17 cellular contexts compared by ENCODE assay signal in the genomic region with DNA sequence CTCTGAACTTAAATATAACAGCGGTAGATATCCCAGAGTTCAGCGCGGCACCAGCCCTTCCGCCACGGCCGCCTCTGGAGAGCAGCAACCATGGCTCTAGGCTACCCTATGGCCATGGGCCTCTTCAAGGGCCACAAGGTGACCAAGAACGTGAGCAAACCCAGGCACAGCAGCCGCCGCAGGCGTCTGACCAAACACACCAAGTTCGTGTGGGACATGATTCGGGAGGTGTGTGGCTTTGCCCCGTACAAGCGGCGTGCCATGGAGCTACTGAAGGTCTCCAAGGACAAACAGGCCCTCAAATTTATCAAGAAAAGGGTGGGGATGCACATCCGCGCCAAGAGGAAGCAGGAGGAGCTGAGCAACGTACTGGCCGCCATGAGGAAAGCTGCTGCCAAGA.
DNase-seq lines count a peak whose midpoint lies in the region; ATAC-seq and TF ChIP-seq lines count a peak whose summit lies in the region.
"Had no signal": no experiment of that assay in that cellular context is flagged by ENCODE, and none has a peak within 500 bp of the region (broad histone marks: within the 10 kb centered on the region; RNA-seq: fewer than 3 reads in every experiment).

No MANE protein-coding gene starts in this region.

- no peak for ATAC-seq in Right ventricle myocardium superior (ENCODE audit: poor library complexity)
- no peak for ATAC-seq in left ventricle myocardium superior
- ATAC-seq in right cardiac atrium: peak in 1 of 2 donors; percentile 84
- ATAC-seq in Right ventricle myocardium inferior: no peak
- no peak for ATAC-seq in GM18519 (IDR thresholded peaks at IDR 0.05; ENCODE audit: low FRiP score, unreplicated experiment)
- ATAC-seq: A549; CD8-positive, alpha-beta T cell had no signal

- no peak overlapping the region for H3K4me3 ChIP-seq in right cardiac atrium (ENCODE audit: low read length)
- peak overlapping the region in 1 of 2 donors; percentile 13 for H3K4me3 ChIP-seq in testis
- H3K4me3 ChIP-seq: A549; BLaER1 treated with 17β-estradiol and CSF1 and Interleukin-3, amounts not matched to agents 10 nM and 100 nM had no signal

- 87% methylated on average over 19 of the region's 19 CpGs for WGBS in right cardiac atrium
- 76 to 85% methylated on average over 19 of the region's 19 CpGs for WGBS in testis, 2 donors

- TF ChIP-seq CTCF in testis (IDR thresholded peaks at IDR 0.05): no peak

- H3K27me3 ChIP-seq in right cardiac atrium (ENCODE audit: control insufficient read depth, insufficient read depth): no peaks in the 10 kb centered on the region
- H3K27me3 ChIP-seq in testis: no peaks in the 10 kb centered on the region
- H3K27me3 ChIP-seq: BLaER1 treated with 17β-estradiol and CSF1 and Interleukin-3, amounts not matched to agents 10 nM and 100 nM had no signal

- DNase-seq in Right ventricle myocardium superior (peak; percentile 36), left ventricle myocardium superior (no peak), right cardiac atrium (peak; percentile 16 to 59 (median 50)), Right ventricle myocardium inferior (ENCODE audit: missing footprints) (no peak), testis (peak; percentile 43)
- DNase-seq: AML-193; Caco-2; Calu3; CD4-positive, alpha-beta T cell; CD8-positive, alpha-beta T cell; DMS79 treated with DMSO at 0.1 percent for 48 hours; GF-D8 had no signal

- H3K36me3 ChIP-seq in testis (ENCODE audit: low read depth, missing control alignments): no peaks in the 10 kb centered on the region
- H3K36me3 ChIP-seq: BLaER1 treated with 17β-estradiol and CSF1 and Interleukin-3, amounts not matched to agents 10 nM and 100 nM had no signal

- H3K9me3 ChIP-seq in right cardiac atrium (ENCODE audit: control insufficient read depth, low read length): no peaks in the 10 kb centered on the region
- H3K9me3 ChIP-seq in testis: no peaks in the 10 kb centered on the region
- H3K9me3 ChIP-seq: A549, Caco-2 had no signal

- intact Hi-C loops in Right ventricle myocardium superior (cut with DNase I): no loop called here
- intact Hi-C loops in left ventricle myocardium superior (cut with micrococcal nuclease): no loop called here
- intact Hi-C loops in right cardiac atrium (cut with DNase I): no loop called here
- intact Hi-C loops in Right ventricle myocardium inferior (cut with DNase I): no loop called here
- intact Hi-C loops in testis (cut with DNase I; ENCODE audit: low total_unique reads): no loop called here

- H3K4me1 ChIP-seq in right cardiac atrium (ENCODE audit: control insufficient read depth, insufficient read depth, low read length): no peaks in the 10 kb centered on the region
- H3K4me1 ChIP-seq in testis: no peaks in the 10 kb centered on the region
- H3K4me1 ChIP-seq: A549, Caco-2 had no signal

- TF ChIP-seq POLR2A in testis (IDR thresholded peaks at IDR 0.05): no peak

- H3K27ac ChIP-seq in right cardiac atrium (ENCODE audit: low read length) (no peak overlapping the region), testis (no peak overlapping the region)
- H3K27ac ChIP-seq: 22Rv1; A549; BLaER1 treated with 17β-estradiol and CSF1 and Interleukin-3, amounts not matched to agents 10 nM and 100 nM; C4-2B had no signal

Comparison
In these comparisons a context has a peak if more than half of its experiments do, and no peak if none do; other contexts are left out.
1. DNase-seq: peak in Right ventricle myocardium superior (single experiment), right cardiac atrium (3 of 3) and testis (single experiment); none in left ventricle myocardium superior (single experiment) and Right ventricle myocardium inferior (single experiment).